8 cellular contexts compared by ENCODE assay signal in genomic region chr5:144703776-144704175, GRCh38.
"Had no signal": no experiment of that assay in that cellular context is flagged by ENCODE, and none has a peak within 500 bp of the region (broad histone marks: within the 10 kb centered on the region; RNA-seq: fewer than 3 reads in every experiment).

No MANE protein-coding gene starts in this region.

- H3K4me3 ChIP-seq: GM12878 had no signal

- FAIRE-seq: G401.6, GM12878, GM12891, GM12892, GM18507, GM19239 had no signal

- ATAC-seq: GM12878 had no signal

- DNase-seq: GDM1, GF-D8 had no signal
